In genomic region chr11:10792385-10793068, GRCh38 we compare ENCODE assay signal across 1 cellular context.
TF ChIP-seq lines count a peak whose summit lies in the region.

No MANE protein-coding gene starts in this region.

TF ChIP-seq in WTC11, 78 proteins besides CTCF, POLR2A, EP300 and RAD21 (continued from another document):
- peak; percentile 83 for TF ChIP-seq MAX (CRISPR knock-in tag; IDR thresholded peaks at IDR 0.05)
- TF ChIP-seq TEAD1 (CRISPR knock-in tag; IDR thresholded peaks at IDR 0.05): peak; percentile 84; the same call in 1 of the 2 replicates
- TF ChIP-seq PRDM15 (CRISPR knock-in tag; IDR thresholded peaks at IDR 0.05): 0 out of 2 replicates have a peak, but pooled peaks have one; percentile 36
- 0 out of 2 replicates have a peak, but pooled peaks have one; percentile 48 for TF ChIP-seq FOXP4 (CRISPR knock-in tag; IDR thresholded peaks at IDR 0.05)
- TF ChIP-seq GABPB1 (CRISPR knock-in tag; IDR thresholded peaks at IDR 0.05): peak; percentile 43; the same call in 1 of the 2 replicates
